Comparison of ENCODE assay signal across 7 cellular contexts in the genomic region with DNA sequence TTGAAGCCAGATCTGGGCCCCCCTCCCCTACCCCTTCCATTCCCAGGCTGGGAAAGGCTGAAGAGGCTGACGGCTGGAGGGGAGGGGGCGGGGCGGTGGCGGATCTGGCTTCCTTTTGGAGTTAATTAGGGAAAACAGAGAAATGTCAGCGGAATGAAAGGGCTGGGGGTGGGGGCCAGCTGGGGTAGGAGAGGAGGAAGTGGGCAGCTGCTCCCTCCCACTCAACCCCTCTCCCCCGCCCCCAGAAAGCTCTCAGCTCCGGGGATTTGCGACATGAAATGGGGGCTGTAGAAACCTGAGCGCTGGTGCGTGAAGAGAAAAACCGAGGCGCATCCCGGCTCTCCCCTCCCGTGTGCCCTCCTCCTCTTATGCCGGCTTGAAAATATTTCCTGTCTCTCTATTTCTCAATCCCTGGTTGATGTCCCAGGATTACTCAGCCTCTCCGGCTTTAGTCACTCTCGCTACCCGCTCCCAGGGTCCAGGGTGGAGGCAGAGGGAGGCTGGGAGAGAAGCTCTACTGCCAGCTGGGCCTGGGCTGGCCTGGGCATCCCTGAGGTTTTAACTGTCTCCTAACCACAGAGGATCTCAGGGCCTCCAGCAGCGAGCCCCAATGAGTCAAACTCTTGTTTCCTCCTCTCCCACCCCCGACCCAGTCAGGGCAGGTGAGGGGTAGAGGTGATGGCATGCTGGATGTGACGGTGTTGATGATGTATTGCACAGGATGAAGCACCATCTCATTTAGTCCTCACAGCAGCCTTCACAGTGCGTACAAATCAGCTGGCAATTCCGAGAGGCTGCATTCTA. TPM values are rescaled to one million over a fixed set of nuclear protein-coding genes. Genes with fewer than 3 reads are reported as not detected.
DNase-seq lines count a peak whose midpoint lies in the region; ATAC-seq, FAIRE-seq and TF ChIP-seq lines count a peak whose summit lies in the region.

No MANE protein-coding gene starts in this region.

- H3K27ac ChIP-seq in kidney (ENCODE audit: low read depth in 2 of 2, low read length in 2 of 2) (peak overlapping the region; percentile 49 to 73), substantia nigra (ENCODE audit: low read depth, low read length, poor library complexity, severe bottlenecking) (peak overlapping the region; percentile 56)

- H3K9me3 ChIP-seq in kidney (ENCODE audit: control insufficient read depth in 1 of 2, low read length in 2 of 2) = no peaks in the 10 kb centered on the region

- H3K36me3 ChIP-seq in kidney (ENCODE audit: control insufficient read depth in 1 of 2, insufficient read depth in 2 of 2, low read length in 2 of 2) = no peaks in the 10 kb centered on the region

- H3K4me3 ChIP-seq in kidney (ENCODE audit: low read length in 2 of 2) = no peak overlapping the region

- no peak for TF ChIP-seq CTCF in GM13977 (IDR thresholded peaks at IDR 0.05; ENCODE audit: extremely low read depth, insufficient read depth, missing control alignments)
- no peak for TF ChIP-seq CTCF in kidney (IDR thresholded peaks at IDR 0.05; ENCODE audit: borderline replicate concordance, extremely low read depth, insufficient read depth)

- no peak for FAIRE-seq in kidney (lab: Jason Lieb, UNC)

- DNase-seq in GM13977 (ENCODE audit: low spot score) (peak; percentile 56), NCI-H1694 treated with DMSO at 0.1 percent for 48 hours (lab: John Stamatoyannopoulos, UW) (peak; percentile 52), brain pericyte (ENCODE audit: low read depth, low spot score) (peak; percentile 84), kidney (peak; percentile 88), substantia nigra (lab: John Stamatoyannopoulos, UW) (peak in 16 of 49 donors; percentile 23 to 78 (median 54)), NCI-H345 treated with DMSO at 0.1 percent for 48 hours (lab: John Stamatoyannopoulos, UW; ENCODE audit: unreplicated experiment) (no peak)

- H3K9ac ChIP-seq in kidney (ENCODE audit: low read length in 2 of 2) = no peak overlapping the region

- no peak for ATAC-seq in GM21390 (IDR thresholded peaks at IDR 0.05; ENCODE audit: unreplicated experiment)

- H3K4me1 ChIP-seq in kidney (ENCODE audit: control insufficient read depth in 1 of 2, insufficient read depth in 1 of 2, low read depth in 1 of 2, low read length in 2 of 2) = peaks cover 10 to 13% of the 10 kb centered on the region in 2 donors

- in situ Hi-C loops in GM13977 (cut with MboI; ENCODE audit: low pct_unique_long_range_greater_than_20kb, low sequenced_read_pairs, unreplicated experiment) = no loop called here

- intact Hi-C loops in kidney (cut with DNase I) = no loop called here

RNA-seq across cellular contexts. Expression of a gene that starts 20.1 kb away (rescaled TPM):
- total RNA-seq in kidney = 1.4 TPM
- not detected for polyA plus RNA-seq in kidney (ENCODE audit: insufficient read depth, low read depth, low replicate concordance)

RNA-seq across cellular contexts. Expression of a gene that starts 24.2 kb away (rescaled TPM):
- total RNA-seq in kidney = 1.5 TPM
- polyA plus RNA-seq in kidney (ENCODE audit: insufficient read depth, low read depth, low replicate concordance) = not detected

RNA-seq across cellular contexts. Expression of a gene that starts 33.2 kb away (rescaled TPM):
- total RNA-seq in kidney = 51.5 TPM
- polyA plus RNA-seq in kidney (ENCODE audit: insufficient read depth, low read depth, low replicate concordance) = 41.0 TPM
